Comparison of ENCODE assay signal across 27 cellular contexts in genomic region chr18:74182335-74182734, GRCh38.
"Had no signal": no experiment of that assay in that cellular context is flagged by ENCODE, and none has a peak within 500 bp of the region (broad histone marks: within the 10 kb centered on the region; RNA-seq: fewer than 3 reads in every experiment).

No MANE protein-coding gene starts in this region.

- H3K4me2 ChIP-seq: neural progenitor cell had no signal

- H2AFZ ChIP-seq: neural progenitor cell had no signal

- H3K27me3 ChIP-seq: neural progenitor cell, pancreas had no signal

- H3K4me1 ChIP-seq: left lung, lower lobe of right lung, prostate gland, suprapubic skin, tibial artery, upper lobe of right lung had no signal

- ATAC-seq: left colon, left lung, natural killer cell, sciatic nerve had no signal

- H3K9ac ChIP-seq: neural progenitor cell had no signal

- H3K4me3 ChIP-seq: left lung, lower lobe of right lung, neural progenitor cell, pancreas, prostate gland, skin epidermis, suprapubic skin, thoracic aorta, tibial artery, upper lobe of right lung had no signal

- DNase-seq: hypothalamus; immature natural killer cell; kidney; left colon; lower lobe of right lung; mammary epithelial cell; mesendoderm; naive B cell; natural killer cell; nephron progenitor cell; pancreas; posterior cingulate gyrus; right cardiac atrium; stimulated activated CD4-positive, alpha-beta T cell treated with anti-CD3 and anti-CD28 coated beads, Interleukin-12 subunit alpha, Interleukin-12 subunit beta, amount 100 ng/mL, for 4 hours; stimulated activated CD4-positive, alpha-beta T cell treated with anti-CD3 and anti-CD28 coated beads, Interleukin-15, amount 100 ng/mL, for 24 hours; stimulated activated CD4-positive, alpha-beta T cell treated with anti-CD3 and anti-CD28 coated beads, Interleukin-2, amount 100 ng/mL, for 24 hours; stimulated activated CD4-positive, alpha-beta T cell treated with anti-CD3 and anti-CD28 coated beads, Interleukin-4, amount 100 ng/mL, for 1 hour; stimulated activated naive CD4-positive, alpha-beta T cell; tibial artery; upper lobe of right lung had no signal

- H3K36me3 ChIP-seq: left lung, lower lobe of right lung, neural progenitor cell, pancreas, prostate gland, suprapubic skin, thoracic aorta, tibial artery, upper lobe of right lung had no signal

- H3K9me3 ChIP-seq: left lung, lower lobe of right lung, pancreas, prostate gland, thoracic aorta, tibial artery, upper lobe of right lung had no signal

- H3K27ac ChIP-seq: left lung, lower lobe of right lung, neural progenitor cell, pancreas, prostate gland, skin epidermis, suprapubic skin, thoracic aorta, tibial artery, upper lobe of right lung had no signal
